21 cellular contexts compared by ENCODE assay signal in the genomic region with DNA sequence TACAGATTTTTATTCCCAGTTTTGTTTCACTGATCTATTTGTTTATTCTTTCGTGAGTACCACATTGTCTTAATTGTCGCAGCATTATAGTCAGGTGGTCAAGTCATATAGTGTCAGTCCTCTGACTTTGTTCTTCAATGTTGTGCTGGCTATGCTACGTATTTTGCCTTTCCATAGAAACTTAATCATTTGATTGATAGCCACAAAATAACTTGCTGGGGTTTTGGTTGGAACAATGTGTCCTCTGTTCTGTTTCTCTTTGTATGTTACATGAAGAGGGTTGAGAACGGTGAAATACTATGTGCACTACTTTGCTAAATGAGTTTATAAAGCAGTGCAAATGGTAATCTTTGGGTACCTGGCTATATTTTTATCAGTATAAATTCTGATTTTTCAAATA.
"Had no signal": no experiment of that assay in that cellular context is flagged by ENCODE, and none has a peak within 500 bp of the region (broad histone marks: within the 10 kb centered on the region; RNA-seq: fewer than 3 reads in every experiment).

No MANE protein-coding gene starts in this region.

- FAIRE-seq: endometrium, pancreas had no signal

- H3K27me3 ChIP-seq: colonic mucosa, heart left ventricle, pancreas, sigmoid colon, spleen, tibial artery, uterus had no signal

- DNase-seq: activated B cell treated with CpG ODN at 0.5 μM for 24 hours; activated CD4-positive, alpha-beta T cell treated with anti-CD3 and anti-CD28 coated beads for 48 hours; activated CD8-positive, alpha-beta memory T cell treated with anti-CD3 and anti-CD28 coated beads, Interleukin-2, amount 50 U/mL, for 4 hours; activated effector memory CD4-positive, alpha-beta T cell treated with anti-CD3 and anti-CD28 coated beads, Interleukin-2, amount 50 U/mL, for 16 hours; activated naive CD4-positive, alpha-beta T cell treated with anti-CD3 and anti-CD28 coated beads, Interleukin-2, amount 50 U/mL, for 16 hours; activated T-cell treated with anti-CD3 and anti-CD28 coated beads, Interleukin-2, amount 50 U/mL, for 48 hours; colonic mucosa; erythroblast; heart left ventricle; left ventricle myocardium superior; mucosa of descending colon; naive B cell; pancreas; sigmoid colon; spleen; stimulated activated CD4-positive, alpha-beta T cell treated with anti-CD3 and anti-CD28 coated beads, Interleukin-4, amount 100 ng/mL, for 4 hours; T-helper 1 cell; T-helper 9 cell; tibial artery; uterus had no signal

- H3K9me3 ChIP-seq: colonic mucosa, pancreas had no signal

- H3K27ac ChIP-seq: colonic mucosa, heart left ventricle, pancreas, sigmoid colon, spleen, tibial artery, uterus had no signal

- H3K36me3 ChIP-seq: colonic mucosa, uterus had no signal

- H3K4me3 ChIP-seq: colonic mucosa, heart left ventricle, mucosa of descending colon, pancreas, sigmoid colon, spleen, tibial artery, uterus had no signal

- H3K4me1 ChIP-seq: colonic mucosa, pancreas, tibial artery, uterus had no signal
